ENCODE assay signal across 10 cellular contexts in genomic region chr21:43867332-43867703, GRCh38. TPM values are rescaled to one million over a fixed set of nuclear protein-coding genes. Genes with fewer than 3 reads are reported as not detected.
A peak's percentile ranks its signal among the peaks of the same experiment; 100 is the strongest.
DNase-seq lines count a peak whose midpoint lies in the region; ATAC-seq and TF ChIP-seq lines count a peak whose summit lies in the region.
"Had no signal": no experiment of that assay in that cellular context is flagged by ENCODE, and none has a peak within 500 bp of the region (broad histone marks: within the 10 kb centered on the region; RNA-seq: fewer than 3 reads in every experiment).

No MANE protein-coding gene starts in this region.

- no peaks in the 10 kb centered on the region for H3K27me3 Mint-ChIP-seq in CD8-positive, alpha-beta T cell (ENCODE audit: low read depth)
- H3K27me3 Mint-ChIP-seq in effector memory CD8-positive, alpha-beta T cell = no peaks in the 10 kb centered on the region

- H3K27ac ChIP-seq in CD8-positive, alpha-beta T cell (ENCODE audit: low read depth, low read length) = no peak overlapping the region
- H3K27ac ChIP-seq in OCI-LY1 (ENCODE audit: low read depth, low read length, poor library complexity, severe bottlenecking) (peak overlapping the region; percentile 92), osteoblast (ENCODE audit: low read depth, low read length) (no peak overlapping the region)
- H3K27ac ChIP-seq: ovary had no signal

- H3K4me3 Mint-ChIP-seq in CD8-positive, alpha-beta T cell = peak overlapping the region; percentile 81
- peak overlapping the region; percentile 83 to 92 for H3K4me3 Mint-ChIP-seq in effector memory CD8-positive, alpha-beta T cell

- H3K4me2 ChIP-seq in OCI-LY1 (ENCODE audit: low read length) (peak overlapping the region; percentile 70), osteoblast (ENCODE audit: insufficient read depth, low read length) (peak overlapping the region; percentile 69)

- H2AFZ ChIP-seq in OCI-LY1 (ENCODE audit: low read length) (no peak overlapping the region), osteoblast (ENCODE audit: low read length) (no peak overlapping the region)

- peak overlapping the region; percentile 85 for H3K27ac Mint-ChIP-seq in CD8-positive, alpha-beta T cell
- H3K27ac Mint-ChIP-seq in effector memory CD8-positive, alpha-beta T cell = peak overlapping the region; percentile 91 to 92

- H3K79me2 ChIP-seq in OCI-LY1 (ENCODE audit: insufficient read depth, low read length) = peaks cover 18% of the 10 kb centered on the region; the same call in 1 of the 2 replicates
- peaks cover 59% of the 10 kb centered on the region for H3K79me2 ChIP-seq in osteoblast (ENCODE audit: insufficient read depth, low read length)

- POLR2A ChIA-PET in CD8-positive, alpha-beta T cell (lab: Charles Lee) = interaction anchor here (1.4 kb wide), 1 partner anchor 54 kb away, joined by 3 read pairs; no protein-coding TSS in a partner anchor

- CTCF ChIA-PET in CD8-positive, alpha-beta T cell (lab: Charles Lee) = no interaction called here

- H3K9ac ChIP-seq in OCI-LY1 (ENCODE audit: low read length) = peak overlapping the region; percentile 71; the same call in 1 of the 2 replicates

- no peaks in the 10 kb centered on the region for H3K9me3 Mint-ChIP-seq in CD8-positive, alpha-beta T cell
- no peaks in the 10 kb centered on the region for H3K9me3 Mint-ChIP-seq in effector memory CD8-positive, alpha-beta T cell

- no peaks in the 10 kb centered on the region for H4K20me1 ChIP-seq in OCI-LY1 (ENCODE audit: insufficient read depth, low read length)
- peaks cover 49% of the 10 kb centered on the region for H4K20me1 ChIP-seq in osteoblast (ENCODE audit: insufficient read depth, low read length)

- H3K4me1 Mint-ChIP-seq in CD8-positive, alpha-beta T cell (ENCODE audit: low read depth) = peaks cover 53% of the 10 kb centered on the region
- H3K4me1 Mint-ChIP-seq in effector memory CD8-positive, alpha-beta T cell (ENCODE audit: low read depth in 2 of 2) = peaks cover 36 to 45% of the 10 kb centered on the region in 2 donors

- intact Hi-C loops in CD8-positive, alpha-beta T cell (cut with DNase I, micrococcal nuclease) = loop anchor here (1.0 to 5.0 kb wide), 4 partner anchors 50 to 975 kb away; partner anchors contain the start of genes NDUFV3 (in 1 of the 2) and RRP1 (in 1 of the 2)

- H3K36me3 Mint-ChIP-seq in CD8-positive, alpha-beta T cell = peaks cover 28% of the 10 kb centered on the region
- H3K36me3 Mint-ChIP-seq in effector memory CD8-positive, alpha-beta T cell (ENCODE audit: insufficient read depth) = peaks cover 21% of the 10 kb centered on the region

- H3K36me3 ChIP-seq in CD8-positive, alpha-beta T cell (ENCODE audit: insufficient read depth, low read length) = peaks cover 3% of the 10 kb centered on the region
- H3K36me3 ChIP-seq in OCI-LY1 (ENCODE audit: insufficient read depth, low read length) (peaks cover 8% of the 10 kb centered on the region), osteoblast (ENCODE audit: insufficient read depth, low read length) (peaks cover 7% of the 10 kb centered on the region)
- H3K36me3 ChIP-seq: ovary had no signal

- no peaks in the 10 kb centered on the region for H3K27me3 ChIP-seq in CD8-positive, alpha-beta T cell (ENCODE audit: insufficient read depth, low read length)
- H3K27me3 ChIP-seq in OCI-LY1 (ENCODE audit: insufficient read depth, low read length) = no peaks in the 10 kb centered on the region
- no peaks in the 10 kb centered on the region for H3K27me3 ChIP-seq in osteoblast (ENCODE audit: insufficient read depth, low read length)
- H3K27me3 ChIP-seq: ovary had no signal

- H3K9me3 ChIP-seq in CD8-positive, alpha-beta T cell (ENCODE audit: low read length) = no peaks in the 10 kb centered on the region
- H3K9me3 ChIP-seq in OCI-LY1 (ENCODE audit: low read length) (no peaks in the 10 kb centered on the region), osteoblast (ENCODE audit: low read depth, low read length) (no peaks in the 10 kb centered on the region)
- H3K9me3 ChIP-seq: ovary had no signal

- H3K4me1 ChIP-seq in CD8-positive, alpha-beta T cell (ENCODE audit: insufficient read depth, low read length) = peaks cover 23% of the 10 kb centered on the region
- H3K4me1 ChIP-seq in OCI-LY1 (ENCODE audit: insufficient read depth, low read length, severe bottlenecking) = peaks cover 58% of the 10 kb centered on the region
- H3K4me1 ChIP-seq in osteoblast (ENCODE audit: insufficient read depth, low read length) = peaks cover 7% of the 10 kb centered on the region

- no peak overlapping the region for H3K4me3 ChIP-seq in CD8-positive, alpha-beta T cell (ENCODE audit: low read depth, low read length)
- peak overlapping the region; percentile 64 for H3K4me3 ChIP-seq in OCI-LY1 (ENCODE audit: low read depth, low read length, poor library complexity, severe bottlenecking)
- H3K4me3 ChIP-seq in osteoblast (ENCODE audit: insufficient read depth, low read length) = no peak overlapping the region

- H3K9me2 ChIP-seq in OCI-LY1 (ENCODE audit: low read depth, low read length) = no peaks in the 10 kb centered on the region

- no peak for DNase-seq in CD8-positive, alpha-beta T cell
- DNase-seq in effector memory CD8-positive, alpha-beta T cell = no peak
- peak; percentile 64 for DNase-seq in osteoblast (ENCODE audit: insufficient read length, low spot score, missing footprints)
- DNase-seq in NCI-H1092 treated with DMSO at 0.1 percent for 48 hours (lab: John Stamatoyannopoulos, UW) = no peak
- DNase-seq: amygdala had no signal

- no peak for TF ChIP-seq CTCF in CD8-positive, alpha-beta T cell (IDR thresholded peaks at IDR 0.05)
- TF ChIP-seq CTCF in OCI-LY1 (IDR thresholded peaks at IDR 0.05; ENCODE audit: low read length) (no peak), osteoblast (IDR thresholded peaks at IDR 0.05; ENCODE audit: extremely low read depth, low read depth, low read length) (no peak)

- ATAC-seq in CD8-positive, alpha-beta T cell = no peak
- ATAC-seq in effector memory CD8-positive, alpha-beta T cell (replicated peaks) = no peak
- ATAC-seq in GM18520 (IDR thresholded peaks at IDR 0.05; ENCODE audit: unreplicated experiment) (no peak), GM21723 (IDR thresholded peaks at IDR 0.05; ENCODE audit: unreplicated experiment) (no peak), HG02763 (IDR thresholded peaks at IDR 0.05; ENCODE audit: unreplicated experiment) (no peak)

- H3F3A ChIP-seq in OCI-LY1 (ENCODE audit: insufficient read depth, low read length) = 0 out of 2 replicates have a peak, but pooled peaks cover 6% of the 10 kb centered on the region

RNA-seq across cellular contexts. Expression of gene AGPAT3, which starts 2.3 kb away (rescaled TPM):
- 10 to 100 TPM; 34.6 to 37.5 TPM for total RNA-seq in CD8-positive, alpha-beta T cell
- total RNA-seq in osteoblast = 37.4 and 47.4 TPM in 2 replicates
